Comparison of ENCODE assay signal across 1 cellular context in the genomic region with DNA sequence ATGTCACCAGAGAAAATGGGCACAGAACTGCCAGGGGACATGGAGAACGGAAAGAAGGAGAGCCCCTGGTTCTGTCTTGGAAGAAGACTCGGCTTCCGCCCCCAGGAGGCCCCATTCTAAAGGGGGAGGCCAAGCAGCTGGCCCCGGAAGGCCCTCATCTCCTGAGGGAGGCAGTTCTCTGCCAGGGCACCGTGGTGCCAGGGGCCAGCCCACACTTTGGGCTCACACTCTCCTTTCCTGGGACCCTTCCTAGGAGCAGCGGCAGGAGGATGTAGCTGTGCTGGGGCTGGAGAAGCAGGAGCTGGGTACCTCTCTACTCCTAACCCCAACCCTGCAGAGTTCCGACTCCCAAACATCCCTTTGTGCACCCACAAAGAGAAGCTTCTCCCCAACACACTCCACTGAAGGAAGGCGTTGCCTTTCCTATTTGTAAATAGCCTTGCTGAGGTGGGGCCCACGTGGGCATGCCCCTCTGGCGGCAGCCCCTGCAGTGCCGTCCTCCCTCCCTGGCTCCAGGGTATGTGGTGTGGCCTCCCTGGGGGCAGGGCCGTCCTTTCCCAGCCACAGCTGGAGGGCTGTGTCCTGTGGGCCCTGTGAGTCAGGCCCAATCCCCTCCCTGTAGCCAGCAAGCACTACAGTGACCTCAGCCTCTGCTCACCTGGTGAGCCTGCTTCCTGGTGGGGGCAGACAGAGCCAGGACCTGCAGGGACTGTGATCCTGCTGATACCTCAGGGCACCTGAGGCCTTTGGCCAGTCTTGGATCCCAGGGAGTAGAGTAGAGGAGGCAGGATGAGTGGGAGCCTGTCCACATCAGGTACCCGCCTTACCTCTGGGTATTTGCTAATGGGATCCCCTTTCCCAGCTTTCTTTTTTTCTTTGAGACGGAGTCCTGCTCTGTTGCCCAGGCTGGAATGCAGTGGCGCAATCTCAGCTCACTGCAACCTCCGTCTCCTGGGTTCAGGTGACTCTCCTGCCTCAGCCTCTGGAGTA.
TF ChIP-seq lines count a peak whose summit lies in the region.

No MANE protein-coding gene starts in this region.

TF ChIP-seq in HepG2, 621 proteins besides CTCF, POLR2A, EP300 and RAD21 (continued from another document and continues in another):
- TF ChIP-seq, protein P1, sequence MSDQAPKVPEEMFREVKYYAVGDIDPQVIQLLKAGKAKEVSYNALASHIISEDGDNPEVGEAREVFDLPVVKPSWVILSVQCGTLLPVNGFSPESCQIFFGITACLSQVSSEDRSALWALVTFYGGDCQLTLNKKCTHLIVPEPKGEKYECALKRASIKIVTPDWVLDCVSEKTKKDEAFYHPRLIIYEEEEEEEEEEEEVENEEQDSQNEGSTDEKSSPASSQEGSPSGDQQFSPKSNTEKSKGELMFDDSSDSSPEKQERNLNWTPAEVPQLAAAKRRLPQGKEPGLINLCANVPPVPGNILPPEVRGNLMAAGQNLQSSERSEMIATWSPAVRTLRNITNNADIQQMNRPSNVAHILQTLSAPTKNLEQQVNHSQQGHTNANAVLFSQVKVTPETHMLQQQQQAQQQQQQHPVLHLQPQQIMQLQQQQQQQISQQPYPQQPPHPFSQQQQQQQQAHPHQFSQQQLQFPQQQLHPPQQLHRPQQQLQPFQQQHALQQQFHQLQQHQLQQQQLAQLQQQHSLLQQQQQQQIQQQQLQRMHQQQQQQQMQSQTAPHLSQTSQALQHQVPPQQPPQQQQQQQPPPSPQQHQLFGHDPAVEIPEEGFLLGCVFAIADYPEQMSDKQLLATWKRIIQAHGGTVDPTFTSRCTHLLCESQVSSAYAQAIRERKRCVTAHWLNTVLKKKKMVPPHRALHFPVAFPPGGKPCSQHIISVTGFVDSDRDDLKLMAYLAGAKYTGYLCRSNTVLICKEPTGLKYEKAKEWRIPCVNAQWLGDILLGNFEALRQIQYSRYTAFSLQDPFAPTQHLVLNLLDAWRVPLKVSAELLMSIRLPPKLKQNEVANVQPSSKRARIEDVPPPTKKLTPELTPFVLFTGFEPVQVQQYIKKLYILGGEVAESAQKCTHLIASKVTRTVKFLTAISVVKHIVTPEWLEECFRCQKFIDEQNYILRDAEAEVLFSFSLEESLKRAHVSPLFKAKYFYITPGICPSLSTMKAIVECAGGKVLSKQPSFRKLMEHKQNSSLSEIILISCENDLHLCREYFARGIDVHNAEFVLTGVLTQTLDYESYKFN (CRISPR knock-in tag; conservative IDR thresholded peaks at IDR 0.05) = peak; percentile 75
- TF ChIP-seq KMT2B (CRISPR knock-in tag; IDR thresholded peaks at IDR 0.05) (0 out of 2 replicates have a peak, but pooled peaks have one; percentile 40), SP140L (CRISPR knock-in tag; IDR thresholded peaks at IDR 0.05; ENCODE audit: borderline replicate concordance) (no peak), JDP2 (CRISPR knock-in tag; IDR thresholded peaks at IDR 0.05; ENCODE audit: borderline replicate concordance) (no peak), ZNF83 (CRISPR knock-in tag; IDR thresholded peaks at IDR 0.05; ENCODE audit: borderline replicate concordance) (no peak), ZNF430 (CRISPR knock-in tag; IDR thresholded peaks at IDR 0.05) (peak; percentile 52; the same call in 1 of the 2 replicates), MEIS1 (CRISPR knock-in tag; IDR thresholded peaks at IDR 0.05; ENCODE audit: borderline replicate concordance) (peak; percentile 18; the same call in 1 of the 2 replicates), YEATS2 (CRISPR knock-in tag; IDR thresholded peaks at IDR 0.05; ENCODE audit: borderline replicate concordance) (peak; percentile 68; the same call in 1 of the 2 replicates), MATR3 (CRISPR knock-in tag; IDR thresholded peaks at IDR 0.05) (no peak), ETS1 (CRISPR knock-in tag; IDR thresholded peaks at IDR 0.05) (no peak), HOXA5 (CRISPR knock-in tag; IDR thresholded peaks at IDR 0.05) (peak; percentile 26; the same call in 1 of the 2 replicates), HCFC1 (IDR thresholded peaks at IDR 0.05; ENCODE audit: low read depth, low read length) (0 out of 2 replicates have a peak, but pooled peaks have one; percentile 7), NFRKB (IDR thresholded peaks at IDR 0.05) (no peak), ZNF775 (CRISPR knock-in tag; IDR thresholded peaks at IDR 0.05; ENCODE audit: borderline replicate concordance) (no peak), ZBTB20 (CRISPR knock-in tag; IDR thresholded peaks at IDR 0.05; ENCODE audit: borderline replicate concordance, low read depth) (no peak), SALL1 (CRISPR knock-in tag; IDR thresholded peaks at IDR 0.05) (peak; percentile 82), JUND (CRISPR knock-in tag; IDR thresholded peaks at IDR 0.05) (0 out of 2 replicates have a peak, but pooled peaks have one; percentile 22), ZNF460 (CRISPR knock-in tag; IDR thresholded peaks at IDR 0.05; ENCODE audit: borderline replicate concordance) (no peak), ZNF782 (CRISPR knock-in tag; IDR thresholded peaks at IDR 0.05; ENCODE audit: borderline replicate concordance) (no peak; the same call in 1 of the 2 replicates), ZBTB7B (CRISPR knock-in tag; IDR thresholded peaks at IDR 0.05) (peak; percentile 90), NR2F6 (IDR thresholded peaks at IDR 0.05) (peak; percentile 23; the same call in 1 of the 2 replicates), NR2F6 (CRISPR knock-in tag; IDR thresholded peaks at IDR 0.05) (peak; percentile 84), MXI1 (IDR thresholded peaks at IDR 0.05; ENCODE audit: borderline replicate concordance, low read depth, low read length) (no peak; the same call in 2 of the 3 replicates), E2F5 (CRISPR knock-in tag; conservative IDR thresholded peaks at IDR 0.05) (0 out of 2 replicates have a peak, but pooled peaks have one; percentile 33), KMT2A (CRISPR knock-in tag; IDR thresholded peaks at IDR 0.05) (no peak), ZNF709 (CRISPR knock-in tag; IDR thresholded peaks at IDR 0.05) (peak; percentile 46; the same call in 1 of the 2 replicates), ZBTB42 (CRISPR knock-in tag; IDR thresholded peaks at IDR 0.05) (peak; percentile 89; the same call in 1 of the 2 replicates)
- TF ChIP-seq, protein P2, sequence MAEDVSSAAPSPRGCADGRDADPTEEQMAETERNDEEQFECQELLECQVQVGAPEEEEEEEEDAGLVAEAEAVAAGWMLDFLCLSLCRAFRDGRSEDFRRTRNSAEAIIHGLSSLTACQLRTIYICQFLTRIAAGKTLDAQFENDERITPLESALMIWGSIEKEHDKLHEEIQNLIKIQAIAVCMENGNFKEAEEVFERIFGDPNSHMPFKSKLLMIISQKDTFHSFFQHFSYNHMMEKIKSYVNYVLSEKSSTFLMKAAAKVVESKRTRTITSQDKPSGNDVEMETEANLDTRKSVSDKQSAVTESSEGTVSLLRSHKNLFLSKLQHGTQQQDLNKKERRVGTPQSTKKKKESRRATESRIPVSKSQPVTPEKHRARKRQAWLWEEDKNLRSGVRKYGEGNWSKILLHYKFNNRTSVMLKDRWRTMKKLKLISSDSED (CRISPR knock-in tag; IDR thresholded peaks at IDR 0.05) = no peak
- TF ChIP-seq, protein P3, sequence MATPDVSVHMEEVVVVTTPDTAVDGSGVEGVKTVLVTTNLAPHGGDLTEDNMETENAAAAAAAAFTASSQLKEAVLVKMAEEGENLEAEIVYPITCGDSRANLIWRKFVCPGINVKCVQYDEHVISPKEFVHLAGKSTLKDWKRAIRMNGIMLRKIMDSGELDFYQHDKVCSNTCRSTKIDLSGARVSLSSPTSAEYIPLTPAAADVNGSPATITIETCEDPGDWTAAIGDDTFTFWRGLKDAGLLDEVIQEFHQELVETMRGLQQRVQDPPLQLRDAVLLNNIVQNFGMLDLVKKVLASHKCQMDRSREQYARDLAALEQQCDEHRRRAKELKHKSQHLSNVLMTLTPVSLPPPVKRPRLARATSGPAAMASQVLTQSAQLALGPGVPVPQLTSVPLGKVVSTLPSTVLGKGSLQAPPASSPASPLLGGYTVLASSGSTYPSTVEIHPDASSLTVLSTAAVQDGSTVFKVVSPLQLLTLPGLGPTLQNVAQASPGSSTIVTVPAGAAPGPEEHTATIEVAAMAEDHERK (CRISPR knock-in tag; IDR thresholded peaks at IDR 0.05; ENCODE audit: low read depth) = no peak
- TF ChIP-seq, protein P4, sequence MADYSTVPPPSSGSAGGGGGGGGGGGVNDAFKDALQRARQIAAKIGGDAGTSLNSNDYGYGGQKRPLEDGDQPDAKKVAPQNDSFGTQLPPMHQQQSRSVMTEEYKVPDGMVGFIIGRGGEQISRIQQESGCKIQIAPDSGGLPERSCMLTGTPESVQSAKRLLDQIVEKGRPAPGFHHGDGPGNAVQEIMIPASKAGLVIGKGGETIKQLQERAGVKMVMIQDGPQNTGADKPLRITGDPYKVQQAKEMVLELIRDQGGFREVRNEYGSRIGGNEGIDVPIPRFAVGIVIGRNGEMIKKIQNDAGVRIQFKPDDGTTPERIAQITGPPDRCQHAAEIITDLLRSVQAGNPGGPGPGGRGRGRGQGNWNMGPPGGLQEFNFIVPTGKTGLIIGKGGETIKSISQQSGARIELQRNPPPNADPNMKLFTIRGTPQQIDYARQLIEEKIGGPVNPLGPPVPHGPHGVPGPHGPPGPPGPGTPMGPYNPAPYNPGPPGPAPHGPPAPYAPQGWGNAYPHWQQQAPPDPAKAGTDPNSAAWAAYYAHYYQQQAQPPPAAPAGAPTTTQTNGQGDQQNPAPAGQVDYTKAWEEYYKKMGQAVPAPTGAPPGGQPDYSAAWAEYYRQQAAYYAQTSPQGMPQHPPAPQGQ (CRISPR knock-in tag; IDR thresholded peaks at IDR 0.05; ENCODE audit: borderline replicate concordance) = no peak
- TF ChIP-seq, protein P5, sequence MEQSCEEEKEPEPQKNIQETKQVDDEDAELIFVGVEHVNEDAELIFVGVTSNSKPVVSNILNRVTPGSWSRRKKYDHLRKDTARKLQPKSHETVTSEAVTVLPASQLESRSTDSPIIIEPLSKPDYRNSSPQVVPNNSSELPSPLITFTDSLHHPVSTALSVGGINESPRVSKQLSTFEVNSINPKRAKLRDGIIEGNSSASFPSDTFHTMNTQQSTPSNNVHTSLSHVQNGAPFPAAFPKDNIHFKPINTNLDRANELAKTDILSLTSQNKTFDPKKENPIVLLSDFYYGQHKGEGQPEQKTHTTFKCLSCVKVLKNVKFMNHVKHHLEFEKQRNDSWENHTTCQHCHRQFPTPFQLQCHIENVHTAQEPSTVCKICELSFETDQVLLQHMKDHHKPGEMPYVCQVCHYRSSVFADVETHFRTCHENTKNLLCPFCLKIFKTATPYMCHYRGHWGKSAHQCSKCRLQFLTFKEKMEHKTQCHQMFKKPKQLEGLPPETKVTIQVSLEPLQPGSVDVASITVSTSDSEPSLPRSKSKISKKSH (CRISPR knock-in tag; IDR thresholded peaks at IDR 0.05; ENCODE audit: borderline replicate concordance) = peak; percentile 53; the same call in 1 of the 2 replicates
- TF ChIP-seq, protein P6, sequence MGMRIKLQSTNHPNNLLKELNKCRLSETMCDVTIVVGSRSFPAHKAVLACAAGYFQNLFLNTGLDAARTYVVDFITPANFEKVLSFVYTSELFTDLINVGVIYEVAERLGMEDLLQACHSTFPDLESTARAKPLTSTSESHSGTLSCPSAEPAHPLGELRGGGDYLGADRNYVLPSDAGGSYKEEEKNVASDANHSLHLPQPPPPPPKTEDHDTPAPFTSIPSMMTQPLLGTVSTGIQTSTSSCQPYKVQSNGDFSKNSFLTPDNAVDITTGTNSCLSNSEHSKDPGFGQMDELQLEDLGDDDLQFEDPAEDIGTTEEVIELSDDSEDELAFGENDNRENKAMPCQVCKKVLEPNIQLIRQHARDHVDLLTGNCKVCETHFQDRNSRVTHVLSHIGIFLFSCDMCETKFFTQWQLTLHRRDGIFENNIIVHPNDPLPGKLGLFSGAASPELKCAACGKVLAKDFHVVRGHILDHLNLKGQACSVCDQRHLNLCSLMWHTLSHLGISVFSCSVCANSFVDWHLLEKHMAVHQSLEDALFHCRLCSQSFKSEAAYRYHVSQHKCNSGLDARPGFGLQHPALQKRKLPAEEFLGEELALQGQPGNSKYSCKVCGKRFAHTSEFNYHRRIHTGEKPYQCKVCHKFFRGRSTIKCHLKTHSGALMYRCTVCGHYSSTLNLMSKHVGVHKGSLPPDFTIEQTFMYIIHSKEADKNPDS (CRISPR knock-in tag; IDR thresholded peaks at IDR 0.05) = no peak
